12 cellular contexts compared by ENCODE assay signal in the genomic region with DNA sequence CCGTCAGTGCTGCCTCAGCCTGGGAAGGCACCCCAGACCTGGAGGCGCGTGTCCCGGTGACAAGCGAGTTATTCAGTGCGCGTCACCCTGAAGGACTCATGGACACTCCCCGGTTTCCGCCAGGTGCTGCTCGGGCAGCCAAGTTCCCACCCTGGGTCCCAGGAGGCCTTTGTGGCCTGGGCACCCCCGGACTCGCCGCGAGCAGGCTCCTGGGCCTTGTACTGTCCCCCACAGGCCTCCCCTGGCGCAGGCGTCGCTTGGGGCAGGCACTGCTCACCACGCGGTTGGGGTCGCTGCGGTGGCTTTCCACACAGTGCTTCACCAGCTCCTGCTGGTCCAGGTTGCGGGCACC. TPM values are rescaled to one million over a fixed set of nuclear protein-coding genes. Genes with fewer than 3 reads are reported as not detected.
"Had no signal": no experiment of that assay in that cellular context is flagged by ENCODE, and none has a peak within 500 bp of the region (broad histone marks: within the 10 kb centered on the region; RNA-seq: fewer than 3 reads in every experiment).

No MANE protein-coding gene starts in this region.

- H3K27ac Mint-ChIP-seq: activated naive CD4-positive, alpha-beta T cell treated with anti-CD3 and anti-CD28 coated beads for 36 hours; WTC11 had no signal

- ATAC-seq: natural killer cell treated with Interleukin-12 subunit alpha and Interleukin-12 subunit beta and Interleukin-15 and Interleukin-18, amount 100 ng/mL, for 72 hours had no signal

- H3K9me3 Mint-ChIP-seq: activated CD4-positive, alpha-beta memory T cell treated with anti-CD3 and anti-CD28 coated beads, Interleukin-2, amount 10 ng/mL, durations not matched to agents 7 days and 5 days; activated naive CD4-positive, alpha-beta T cell treated with anti-CD3 and anti-CD28 coated beads for 36 hours; activated T-cell treated with anti-CD3 and anti-CD28 coated beads, Interleukin-2, amount 50 U/mL, for 24 hours; immature natural killer cell; natural killer cell treated with Interleukin-12 subunit alpha and Interleukin-12 subunit beta and Interleukin-15 and Interleukin-18, amount 100 ng/mL, for 72 hours; WTC11 had no signal

- H3K27ac ChIP-seq: esophagus squamous epithelium had no signal

- H3K9me3 ChIP-seq: esophagus squamous epithelium had no signal

- H3K4me1 Mint-ChIP-seq: WTC11 had no signal

- H3K27me3 Mint-ChIP-seq: activated CD4-positive, alpha-beta memory T cell treated with anti-CD3 and anti-CD28 coated beads, Interleukin-2, amount 10 ng/mL, durations not matched to agents 7 days and 5 days; activated T-cell treated with anti-CD3 and anti-CD28 coated beads, Interleukin-2, amount 50 U/mL, for 24 hours; natural killer cell treated with Interleukin-12 subunit alpha and Interleukin-12 subunit beta and Interleukin-15 and Interleukin-18, amount 100 ng/mL, for 72 hours had no signal

- H3K4me3 ChIP-seq: esophagus squamous epithelium had no signal

- H3K4me3 Mint-ChIP-seq: activated CD4-positive, alpha-beta memory T cell treated with anti-CD3 and anti-CD28 coated beads, Interleukin-2, amount 10 ng/mL, durations not matched to agents 7 days and 5 days; activated naive CD4-positive, alpha-beta T cell treated with anti-CD3 and anti-CD28 coated beads for 36 hours; natural killer cell treated with Interleukin-12 subunit alpha and Interleukin-12 subunit beta and Interleukin-15 and Interleukin-18, amount 100 ng/mL, for 72 hours; WTC11 had no signal

- H3K36me3 Mint-ChIP-seq: natural killer cell treated with Interleukin-12 subunit alpha and Interleukin-12 subunit beta and Interleukin-15 and Interleukin-18, amount 100 ng/mL, for 72 hours had no signal

- DNase-seq: activated CD4-positive, alpha-beta memory T cell treated with anti-CD3 and anti-CD28 coated beads, Interleukin-2, amount 10 ng/mL, durations not matched to agents 7 days and 5 days; activated CD4-positive, alpha-beta T cell treated with anti-CD3 and anti-CD28 coated beads for 4 hours; activated T-cell treated with anti-CD3 and anti-CD28 coated beads, Interleukin-2, amount 50 U/mL, for 24 hours; effector CD4-positive, alpha-beta T cell; esophagus squamous epithelium; immature natural killer cell; nucleus accumbens had no signal

RNA-seq across cellular contexts. Expression of a gene that starts 12.4 kb away (rescaled TPM):
- total RNA-seq: bronchial epithelial cell, cerebellum had no signal
